Comparison of ENCODE assay signal across 6 cellular contexts in the genomic region with DNA sequence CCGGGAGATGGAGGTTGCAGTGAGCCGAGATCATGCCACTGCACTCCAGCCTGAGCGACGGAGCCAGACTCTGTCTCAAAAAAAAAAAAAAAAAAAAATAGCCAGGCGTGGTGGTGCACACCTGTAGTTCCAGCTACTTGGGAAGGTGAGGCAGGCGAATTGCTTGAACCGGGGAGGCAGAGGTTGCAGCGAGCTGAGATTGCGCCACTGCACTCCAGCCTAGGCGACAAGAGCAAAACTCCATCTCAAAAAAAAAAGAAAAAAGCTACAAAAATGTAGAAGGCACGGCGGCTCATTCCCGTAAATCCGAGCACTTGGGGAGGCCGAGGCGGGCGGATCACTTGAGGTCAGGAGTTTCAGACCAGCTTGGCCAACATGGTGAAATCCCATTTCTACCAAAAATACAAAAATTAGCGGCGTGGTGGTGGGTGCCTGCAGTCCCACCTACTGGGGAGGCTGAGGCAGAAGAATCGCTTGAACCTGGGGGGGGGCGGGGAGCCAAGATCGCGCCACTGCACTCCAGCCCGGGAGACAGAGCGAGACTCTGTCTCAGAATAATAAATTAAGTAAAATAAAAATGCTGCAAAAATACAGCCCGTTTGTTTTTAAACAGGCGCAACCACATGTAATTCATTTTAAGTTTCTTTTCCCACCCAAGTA. TPM values are rescaled to one million over a fixed set of nuclear protein-coding genes. Genes with fewer than 3 reads are reported as not detected.
DNase-seq lines count a peak whose midpoint lies in the region; ATAC-seq and TF ChIP-seq lines count a peak whose summit lies in the region.
"Not testable (repeated sequence)": the region's sequence is repeated elsewhere in the genome, so short reads cannot be mapped to it uniquely, and the experiment has no call there.

No MANE protein-coding gene starts in this region.

- intact Hi-C loops in heart right ventricle (cut with DNase I) = loop anchor here in 3 of 10 donors (2.0 to 10.0 kb wide), 3 partner anchors 17 to 455 kb away; a partner anchor contains a TSS
- intact Hi-C loops in tibial artery (cut with DNase I; ENCODE audit: low total_unique reads) = not testable (repeated sequence)

- not testable (repeated sequence) for H3K9me2 ChIP-seq in SU-DHL-6 (replicated peaks; ENCODE audit: insufficient read depth, low read length); neural cell (ENCODE audit: insufficient read depth, low read length)

- 57 to 60% methylated on average over 27 of the region's 27 CpGs for WGBS in heart right ventricle, 2 donors

- in situ Hi-C loops in brain microvascular endothelial cell (cut with HindIII; ENCODE audit: low pct_ligation_motif_present, low sequenced_read_pairs) = not testable (repeated sequence)

- not testable (repeated sequence) for ATAC-seq in heart right ventricle

- H3K27me3 ChIP-seq in SU-DHL-6 (ENCODE audit: low read length); brain microvascular endothelial cell (replicated peaks); heart right ventricle; neural cell (ENCODE audit: insufficient read depth, low read depth, low read length): not testable (repeated sequence)
- H3K27me3 ChIP-seq in tibial artery = peaks cover 0 to 16% of the 10 kb centered on the region in 2 donors

- not testable (repeated sequence) for H3K36me3 ChIP-seq in SU-DHL-6 (ENCODE audit: low read length); neural cell (ENCODE audit: insufficient read depth, low read length)
- H3K36me3 ChIP-seq in brain microvascular endothelial cell (replicated peaks) (peaks cover 25% of the 10 kb centered on the region), heart right ventricle (peaks cover 0 to 26% (median 12%) of the 10 kb centered on the region in 9 donors), tibial artery (peaks cover 8 to 23% (median 21%) of the 10 kb centered on the region in 3 donors)

- not testable (repeated sequence) for H4K20me1 ChIP-seq in SU-DHL-6 (ENCODE audit: low read depth, low read length); neural cell (ENCODE audit: insufficient read depth)

- not testable (repeated sequence) for H2AFZ ChIP-seq in SU-DHL-6 (ENCODE audit: low read depth, low read length, severe bottlenecking); neural cell (ENCODE audit: low read depth, low read length)

- not testable (repeated sequence) for DNase-seq in GM12865 (ENCODE audit: low read depth); brain microvascular endothelial cell; heart right ventricle; tibial artery

- H3K27ac ChIP-seq in SU-DHL-6 (ENCODE audit: low read depth, low read length) (peak overlapping the region; percentile 91), brain microvascular endothelial cell (peak overlapping the region; percentile 78), heart right ventricle (peak overlapping the region; percentile 88 to 100 (median 98)), neural cell (ENCODE audit: low read length) (peak overlapping the region; percentile 89), tibial artery (peak overlapping the region; percentile 94 to 95)

- H3K79me2 ChIP-seq in SU-DHL-6 (ENCODE audit: insufficient read depth, low read length) (peaks cover 15% of the 10 kb centered on the region), neural cell (replicated peaks; ENCODE audit: insufficient read depth, low read length) (peaks cover 14% of the 10 kb centered on the region)

- H3K4me1 ChIP-seq in heart right ventricle (peaks cover 16 to 76% (median 56%) of the 10 kb centered on the region in 9 donors), tibial artery (peaks cover 0 to 58% (median 36%) of the 10 kb centered on the region in 4 donors)

- H3K9ac ChIP-seq in SU-DHL-6 (ENCODE audit: low read length) = peak overlapping the region; percentile 95
- peak overlapping the region; percentile 90 for H3K9ac ChIP-seq in neural cell (ENCODE audit: low read length)

- not testable (repeated sequence) for TF ChIP-seq CTCF in GM12865 (IDR thresholded peaks at IDR 0.05; ENCODE audit: insufficient read depth, low read depth, low read length, missing control alignments); SU-DHL-6 (IDR thresholded peaks at IDR 0.05; ENCODE audit: insufficient read depth, low read length, poor library complexity, severe bottlenecking); brain microvascular endothelial cell (IDR thresholded peaks at IDR 0.05; ENCODE audit: low read depth, low read length, missing control alignments); heart right ventricle (IDR thresholded peaks at IDR 0.05); neural cell (IDR thresholded peaks at IDR 0.05; ENCODE audit: poor library complexity, severe bottlenecking); tibial artery (IDR thresholded peaks at IDR 0.05)

- TF ChIP-seq EP300 in neural cell (conservative IDR thresholded peaks at IDR 0.05; ENCODE audit: poor library complexity, severe bottlenecking) = not testable (repeated sequence)

- H3K4me2 ChIP-seq in SU-DHL-6 (ENCODE audit: low read depth, low read length, poor library complexity, severe bottlenecking) (peak overlapping the region; percentile 83), neural cell (ENCODE audit: low read length) (peak overlapping the region; percentile 62)

- H3F3A ChIP-seq in SU-DHL-6 (ENCODE audit: insufficient read depth); neural cell (ENCODE audit: insufficient read depth, low read length, poor library complexity, severe bottlenecking): not testable (repeated sequence)

- TF ChIP-seq RAD21 in neural cell (conservative IDR thresholded peaks at IDR 0.05) = not testable (repeated sequence)

- H3K4me3 ChIP-seq in GM12865 (ENCODE audit: low read depth, low read length) (peak overlapping the region; percentile 62), SU-DHL-6 (ENCODE audit: insufficient read depth, low read length, poor library complexity, severe bottlenecking) (peak overlapping the region; percentile 85), brain microvascular endothelial cell (ENCODE audit: low read depth, low read length) (peak overlapping the region; percentile 71), heart right ventricle (peak overlapping the region; percentile 48 to 97 (median 70)), neural cell (ENCODE audit: low read length) (peak overlapping the region; percentile 96), tibial artery (peak overlapping the region; percentile 69 to 82)

- H3K9me3 ChIP-seq in SU-DHL-6 (ENCODE audit: insufficient read depth, low read length); heart right ventricle; neural cell (ENCODE audit: low read length); tibial artery: not testable (repeated sequence)

RNA-seq across cellular contexts. Expression of a gene that starts 1.4 kb away (rescaled TPM):
- 100 to 1,000 TPM; 211 to 495 (median 330) TPM for total RNA-seq in heart right ventricle
- 100 to 1,000 TPM; 522 to 992 TPM for polyA plus RNA-seq in heart right ventricle
- 60.3 and 68.8 TPM in 2 replicates for polyA plus RNA-seq in neural cell
- polyA minus RNA-seq in neural cell = 39.7 and 44.3 TPM in 2 replicates

RNA-seq across cellular contexts. Expression of a gene that starts 9.0 kb away (rescaled TPM):
- not detected for total RNA-seq in heart right ventricle
- polyA plus RNA-seq in heart right ventricle = not detected
- 0.12 and 0.27 TPM in 2 replicates for polyA plus RNA-seq in neural cell
- not detected in 2 replicates for polyA minus RNA-seq in neural cell

RNA-seq across cellular contexts. Expression of a gene that starts 11.4 kb away (rescaled TPM):
- total RNA-seq in heart right ventricle = under 1 TPM in 3 of 10 donors, not detected in 7; 0.24 to 0.32 (median 0.32) TPM
- under 1 TPM in 1 of 2 donors, not detected in 1; 0.44 TPM for polyA plus RNA-seq in heart right ventricle
- not detected in 2 replicates for polyA plus RNA-seq in neural cell
- not detected in 2 replicates for polyA minus RNA-seq in neural cell

RNA-seq across cellular contexts. Expression of a gene that starts 12.4 kb away (rescaled TPM):
- under 1 TPM in 1 of 10 donors, not detected in 9; 0.14 TPM for total RNA-seq in heart right ventricle
- not detected for polyA plus RNA-seq in heart right ventricle
- 0.26 TPM in 1 of 2 replicates, not detected in the other for polyA plus RNA-seq in neural cell
- 0.46 TPM in 1 of 2 replicates, not detected in the other for polyA minus RNA-seq in neural cell

RNA-seq across cellular contexts. Expression of a gene that starts 14.7 kb away (rescaled TPM):
- under 1 TPM in 6 of 10 donors, not detected in 4; 0.21 to 0.71 (median 0.37) TPM for total RNA-seq in heart right ventricle
- polyA plus RNA-seq in heart right ventricle = under 1 TPM; 0.19 to 0.59 TPM
- polyA plus RNA-seq in neural cell = 1.3 and 3.3 TPM in 2 replicates
- 1.6 and 2.9 TPM in 2 replicates for polyA minus RNA-seq in neural cell
